8 cellular contexts compared by ENCODE assay signal in the genomic region with DNA sequence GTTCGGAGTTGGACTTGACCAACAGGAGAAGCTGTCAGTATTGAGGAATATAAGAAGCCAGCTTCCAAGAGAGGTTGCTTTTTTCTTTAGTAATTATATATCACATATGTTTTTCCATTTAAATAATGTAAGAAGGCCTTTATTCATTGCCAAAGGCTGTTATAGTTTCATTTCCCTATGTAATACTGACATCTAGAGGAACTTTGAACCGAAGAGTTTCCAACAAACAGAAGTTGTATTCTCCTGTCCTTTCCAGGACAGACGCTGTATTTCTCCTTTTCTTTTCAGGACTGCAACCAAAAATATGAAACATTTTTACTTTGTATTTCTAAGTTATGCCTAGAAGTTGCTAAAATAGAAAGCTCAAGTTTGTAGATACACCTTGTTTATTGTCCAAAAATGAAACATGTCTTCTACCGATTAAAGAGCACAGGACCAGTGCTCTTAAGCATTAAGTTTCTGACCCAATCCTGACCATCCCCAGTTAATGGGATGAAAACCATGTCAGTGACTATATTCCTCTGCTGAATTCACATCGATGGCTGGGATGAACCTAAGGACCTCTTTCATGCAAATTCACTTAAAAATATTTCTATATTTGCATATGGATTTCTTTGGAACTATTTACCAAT. TPM values are rescaled to one million over a fixed set of nuclear protein-coding genes. Genes with fewer than 3 reads are reported as not detected.
DNase-seq lines count a peak whose midpoint lies in the region; ATAC-seq and TF ChIP-seq lines count a peak whose summit lies in the region.

No MANE protein-coding gene starts in this region.

- H3K4me3 Mint-ChIP-seq in MCF 10A (ENCODE audit: unreplicated experiment), result no peak overlapping the region

- H3K9me3 Mint-ChIP-seq in MCF 10A (ENCODE audit: unreplicated experiment), result no peaks in the 10 kb centered on the region

- CTCF ChIA-PET in MCF 10A (lab: Yijun Ruan, JAX) (interaction anchor here (0.5 to 2.4 kb wide), 21 partner anchors 10 to 1105 kb away, joined by 3 to 22 read pairs (median 3); no protein-coding TSS in a partner anchor), PC-9 (lab: Charles Lee) (no interaction called here)

- TF ChIP-seq CTCF in MCF 10A (IDR thresholded peaks at IDR 0.05; ENCODE audit: unreplicated experiment) (peak; percentile 64), breast epithelium (IDR thresholded peaks at IDR 0.05) (peak in 1 of 3 donors; percentile 10), PC-9 (conservative IDR thresholded peaks at IDR 0.05) (peak; percentile 47), fibroblast of mammary gland (conservative IDR thresholded peaks at IDR 0.05; ENCODE audit: control insufficient read depth, insufficient read depth, low read depth, low read length) (peak; percentile 40), tibial artery (IDR thresholded peaks at IDR 0.05) (peak; percentile 33 to 37)

- no peak overlapping the region for H2AFZ ChIP-seq in PC-9

- POLR2A ChIA-PET in MCF 10A (lab: Yijun Ruan, JAX), result no interaction called here
- POLR2A ChIA-PET in PC-9 (lab: Charles Lee; ENCODE audit: unreplicated experiment), result no interaction called here

- TF ChIP-seq POLR2A in breast epithelium (IDR thresholded peaks at IDR 0.05), result no peak

- H3K27ac ChIP-seq in breast epithelium (no peak overlapping the region), PC-9 (no peak overlapping the region), tibial artery (no peak overlapping the region), caudate nucleus (ENCODE audit: low read depth, low read length) (no peak overlapping the region)

- H3F3A ChIP-seq in PC-9 (ENCODE audit: insufficient read depth, low read depth), result no peaks in the 10 kb centered on the region

- H3K4me1 Mint-ChIP-seq in MCF 10A (ENCODE audit: insufficient read depth, unreplicated experiment), result no peaks in the 10 kb centered on the region

- no peaks in the 10 kb centered on the region for H3K36me3 Mint-ChIP-seq in MCF 10A (ENCODE audit: insufficient read depth, unreplicated experiment)

- ATAC-seq in HG03280 (IDR thresholded peaks at IDR 0.05; ENCODE audit: unreplicated experiment), result no peak

- H3K36me3 ChIP-seq in breast epithelium (no peaks in the 10 kb centered on the region), PC-9 (ENCODE audit: low read depth) (no peaks in the 10 kb centered on the region), tibial artery (no peaks in the 10 kb centered on the region)

- H3K9me3 ChIP-seq in breast epithelium, result no peaks in the 10 kb centered on the region
- H3K9me3 ChIP-seq in PC-9 (ENCODE audit: insufficient read depth, low read depth), result no peaks in the 10 kb centered on the region
- no peaks in the 10 kb centered on the region for H3K9me3 ChIP-seq in tibial artery

- H3K4me1 ChIP-seq in breast epithelium (no peaks in the 10 kb centered on the region), PC-9 (replicated peaks; ENCODE audit: insufficient read depth) (no peaks in the 10 kb centered on the region), tibial artery (no peaks in the 10 kb centered on the region)

- BruUV-seq in MCF 10A (replicated peaks; lab: Mats Ljungman, UMichigan) (no TSS peak), PC-9 (replicated peaks; lab: Mats Ljungman, UMichigan) (no TSS peak)

- H3K4me3 ChIP-seq in breast epithelium (no peak overlapping the region), PC-9 (no peak overlapping the region), fibroblast of mammary gland (ENCODE audit: control insufficient read depth, low read depth, low read length) (no peak overlapping the region), tibial artery (no peak overlapping the region)

- H3K79me2 ChIP-seq in PC-9 (ENCODE audit: low read depth), result no peaks in the 10 kb centered on the region

- H3K27me3 ChIP-seq in breast epithelium, result no peaks in the 10 kb centered on the region
- H3K27me3 ChIP-seq in PC-9 (ENCODE audit: insufficient read depth, low read depth), result no peaks in the 10 kb centered on the region
- no peaks in the 10 kb centered on the region for H3K27me3 ChIP-seq in tibial artery

- peak; percentile 43 for DNase-seq in MCF 10A (ENCODE audit: unreplicated experiment)
- no peak for DNase-seq in breast epithelium (ENCODE audit: low spot score in 2 of 2)
- DNase-seq in PC-9, result no peak
- DNase-seq in fibroblast of mammary gland (ENCODE audit: low read depth), result peak; percentile 55
- no peak for DNase-seq in tibial artery
- no peak for DNase-seq in caudate nucleus (lab: John Stamatoyannopoulos, UW)
- DNase-seq in stimulated activated CD4-positive, alpha-beta T cell treated with anti-CD3 and anti-CD28 coated beads, Interleukin-4, amount 100 ng/mL, for 24 hours, result no peak

- no peaks in the 10 kb centered on the region for H4K20me1 ChIP-seq in PC-9 (ENCODE audit: insufficient read depth)

- intact Hi-C loops in MCF 10A (cut with micrococcal nuclease) (loop anchor here (1.0 to 10.0 kb wide), 7 partner anchors 61 to 1099 kb away; no protein-coding TSS in a partner anchor), breast epithelium (cut with DNase I; ENCODE audit: low total_unique reads) (no loop called here), PC-9 (cut with micrococcal nuclease; ENCODE audit: unreplicated experiment) (loop anchor here (1.0 to 10.0 kb wide), 2 partner anchors 241 to 1099 kb away; no protein-coding TSS in a partner anchor), tibial artery (cut with DNase I; ENCODE audit: low total_unique reads) (loop anchor here (5.0 kb wide), 1 partner anchor 1098 kb away; no protein-coding TSS in a partner anchor)

- H3K4me2 ChIP-seq in PC-9, result no peak overlapping the region

- no peaks in the 10 kb centered on the region for H3K9me2 ChIP-seq in PC-9 (ENCODE audit: insufficient read depth)

- H3K27ac Mint-ChIP-seq in MCF 10A (ENCODE audit: low read depth, unreplicated experiment), result no peak overlapping the region

- no peaks in the 10 kb centered on the region for H3K27me3 Mint-ChIP-seq in MCF 10A (ENCODE audit: insufficient read depth, unreplicated experiment)

RNA-seq across cellular contexts. Expression of gene MYLK4, which starts 55.1 kb away (rescaled TPM):
- total RNA-seq in MCF 10A (2022), result 0.93 and 1.1 TPM in 2 replicates
- total RNA-seq in breast epithelium, result 1 to 10 TPM; 1.3 to 1.9 (median 1.4) TPM
- total RNA-seq in PC-9 (2021), result 1.1 and 1.6 TPM in 2 replicates

Comparison
In these comparisons a context has a peak if more than half of its experiments do, and no peak if none do; other contexts are left out.
1. DNase-seq: peak in MCF 10A (single experiment) and fibroblast of mammary gland (single experiment); none in breast epithelium (0 of 2), PC-9 (0 of 2), tibial artery (0 of 2), caudate nucleus (0 of 61) and stimulated activated CD4-positive, alpha-beta T cell treated with anti-CD3 and anti-CD28 coated beads, Interleukin-4, amount 100 ng/mL, for 24 hours (single experiment).